Comparison of ENCODE assay signal across 18 cellular contexts in the genomic region with DNA sequence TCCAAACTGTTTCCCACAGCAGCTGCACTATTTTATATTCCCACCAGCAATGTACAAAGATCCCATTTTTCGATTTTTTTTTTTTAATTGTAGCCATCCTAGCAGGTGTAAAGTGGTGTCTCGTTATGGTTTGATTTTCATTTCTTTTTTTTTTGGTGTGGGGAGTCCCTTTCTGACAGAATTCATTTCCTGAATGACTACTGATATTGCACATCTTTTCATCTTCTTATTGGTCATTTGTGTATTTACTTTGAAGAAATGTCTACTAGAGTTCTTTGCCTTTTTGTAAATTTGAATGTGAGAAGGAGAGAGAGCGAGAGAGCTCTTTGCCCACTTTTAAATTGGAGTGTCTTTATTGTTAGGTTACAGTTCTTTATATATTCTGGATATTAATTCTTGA. TPM values are rescaled to one million over a fixed set of nuclear protein-coding genes. Genes with fewer than 3 reads are reported as not detected.
DNase-seq lines count a peak whose midpoint lies in the region; ATAC-seq, FAIRE-seq and TF ChIP-seq lines count a peak whose summit lies in the region.
"Had no signal": no experiment of that assay in that cellular context is flagged by ENCODE, and none has a peak within 500 bp of the region (broad histone marks: within the 10 kb centered on the region; RNA-seq: fewer than 3 reads in every experiment).

No MANE protein-coding gene starts in this region.

- FAIRE-seq in D721Med (lab: Jason Lieb, UNC) = no peak
- FAIRE-seq: endometrium, urothelium cell line had no signal

- H3K27ac Mint-ChIP-seq in activated T-helper 17 cell treated with anti-CD3 and anti-CD28 coated beads, Interleukin-2, amount 50 U/mL, for 72 hours = peak overlapping the region; percentile 37

- H3K36me3 Mint-ChIP-seq in activated T-cell treated with anti-CD3 and anti-CD28 coated beads, Interleukin-2, amount 50 U/mL, for 4 hours (ENCODE audit: insufficient read depth) = peaks cover 26% of the 10 kb centered on the region
- peaks cover 55% of the 10 kb centered on the region for H3K36me3 Mint-ChIP-seq in activated T-helper 17 cell treated with anti-CD3 and anti-CD28 coated beads, Interleukin-2, amount 50 U/mL, for 72 hours (ENCODE audit: low read depth)

- no peaks in the 10 kb centered on the region for H3K27me3 Mint-ChIP-seq in activated T-cell treated with anti-CD3 and anti-CD28 coated beads, Interleukin-2, amount 50 U/mL, for 4 hours (ENCODE audit: low read depth)
- no peaks in the 10 kb centered on the region for H3K27me3 Mint-ChIP-seq in activated T-helper 17 cell treated with anti-CD3 and anti-CD28 coated beads, Interleukin-2, amount 50 U/mL, for 72 hours

- ATAC-seq in activated T-cell treated with anti-CD3 and anti-CD28 coated beads, Interleukin-2, amount 50 U/mL, for 4 hours = peak in 1 of 2 donors; percentile 35
- ATAC-seq in HG02610 (IDR thresholded peaks at IDR 0.05; ENCODE audit: unreplicated experiment) = peak; percentile 67
- peak; percentile 79 for ATAC-seq in activated T-helper 17 cell treated with anti-CD3 and anti-CD28 coated beads, Interleukin-2, amount 50 U/mL, for 72 hours (replicated peaks)
- peak; percentile 41 for ATAC-seq in stimulated activated naive CD8-positive, alpha-beta T cell treated with anti-CD3 and anti-CD28 coated beads, Interleukin-15, Interleukin-2, amounts not matched to agents 100 U/mL and 50 U/mL, for 24 hours
- no peak for ATAC-seq in GM18907 (IDR thresholded peaks at IDR 0.05; ENCODE audit: unreplicated experiment)
- ATAC-seq: left ventricle myocardium superior had no signal

- H3K9me3 Mint-ChIP-seq in activated T-cell treated with anti-CD3 and anti-CD28 coated beads, Interleukin-2, amount 50 U/mL, for 4 hours = no peaks in the 10 kb centered on the region
- no peaks in the 10 kb centered on the region for H3K9me3 Mint-ChIP-seq in activated T-helper 17 cell treated with anti-CD3 and anti-CD28 coated beads, Interleukin-2, amount 50 U/mL, for 72 hours

- peak overlapping the region; percentile 1 for H3K4me3 Mint-ChIP-seq in activated T-cell treated with anti-CD3 and anti-CD28 coated beads, Interleukin-2, amount 50 U/mL, for 4 hours
- peak overlapping the region; percentile 47 for H3K4me3 Mint-ChIP-seq in activated T-helper 17 cell treated with anti-CD3 and anti-CD28 coated beads, Interleukin-2, amount 50 U/mL, for 72 hours

- peaks cover 67% of the 10 kb centered on the region for H3K4me1 Mint-ChIP-seq in activated T-cell treated with anti-CD3 and anti-CD28 coated beads, Interleukin-2, amount 50 U/mL, for 4 hours (ENCODE audit: low read depth)
- peaks cover 22% of the 10 kb centered on the region for H3K4me1 Mint-ChIP-seq in activated T-helper 17 cell treated with anti-CD3 and anti-CD28 coated beads, Interleukin-2, amount 50 U/mL, for 72 hours

- no peak for TF ChIP-seq CTCF in D721Med (IDR thresholded peaks at IDR 0.05; ENCODE audit: insufficient read depth, missing control alignments)

- no peak for DNase-seq in activated T-cell treated with anti-CD3 and anti-CD28 coated beads, Interleukin-2, amount 50 U/mL, for 4 hours
- no peak for DNase-seq in activated T-cell treated with anti-CD3 and anti-CD28 coated beads, Interleukin-2, amount 50 U/mL, for 48 hours
- DNase-seq in stimulated activated naive CD8-positive, alpha-beta T cell treated with anti-CD3 and anti-CD28 coated beads, Interleukin-15, Interleukin-2, amounts not matched to agents 100 U/mL and 50 U/mL, for 24 hours = no peak
- DNase-seq in cerebellar cortex (ENCODE audit: low spot score) (no peak), D721Med (ENCODE audit: insufficient read length, low spot score) (no peak)
- DNase-seq: amygdala; Calu3; cerebellar nuclear complex; GM23248; left ventricle myocardium superior; NCI-H1930; NCI-H510A; stimulated activated naive CD4-positive, alpha-beta T cell treated with Interleukin-2 at 50 U/mL for 16 hours had no signal

RNA-seq across cellular contexts. Expression of a gene that starts 14.0 kb away (rescaled TPM):
- 100 to 1,000 TPM; 112 to 124 (median 114) TPM for total RNA-seq in activated T-cell treated with anti-CD3 and anti-CD28 coated beads, Interleukin-2, amount 50 U/mL, for 4 hours
- total RNA-seq in activated T-helper 17 cell treated with anti-CD3 and anti-CD28 coated beads, Interleukin-2, amount 50 U/mL, for 72 hours = 100 to 1,000 TPM in 1 of 2 donors, 10 to 100 TPM in 1; 93.9 to 152 TPM

RNA-seq across cellular contexts. Expression of a gene that starts 52.7 kb away (rescaled TPM):
- total RNA-seq in activated T-cell treated with anti-CD3 and anti-CD28 coated beads, Interleukin-2, amount 50 U/mL, for 4 hours = 10 to 100 TPM; 46.5 to 53.4 (median 49.0) TPM
- total RNA-seq in activated T-helper 17 cell treated with anti-CD3 and anti-CD28 coated beads, Interleukin-2, amount 50 U/mL, for 72 hours = 10 to 100 TPM; 40.2 to 57.6 TPM
